Comparison of ENCODE assay signal across 11 cellular contexts in genomic region chr1:192732787-192733186, GRCh38.
A peak's percentile ranks its signal among the peaks of the same experiment; 100 is the strongest.
DNase-seq lines count a peak whose midpoint lies in the region; ATAC-seq, FAIRE-seq and TF ChIP-seq lines count a peak whose summit lies in the region.
"Had no signal": no experiment of that assay in that cellular context is flagged by ENCODE, and none has a peak within 500 bp of the region (broad histone marks: within the 10 kb centered on the region; RNA-seq: fewer than 3 reads in every experiment).

No MANE protein-coding gene starts in this region.

- no peak overlapping the region for H3K27ac ChIP-seq in HL-60 (replicated peaks)
- H3K27ac ChIP-seq in right atrium auricular region = no peak overlapping the region
- H3K27ac ChIP-seq in coronary artery = no peak overlapping the region
- H3K27ac ChIP-seq: cardiac muscle cell had no signal

- in situ Hi-C loops in ACHN (cut with HindIII; ENCODE audit: low pct_ligation_motif_present, low pct_unique_long_range_greater_than_20kb, low sequenced_read_pairs) = no loop called here

- no peaks in the 10 kb centered on the region for H3K36me3 Mint-ChIP-seq in activated naive CD8-positive, alpha-beta T cell treated with anti-CD3 and anti-CD28 coated beads for 36 hours

- H3K27me3 ChIP-seq in HL-60 (ENCODE audit: insufficient read depth, poor library complexity, severe bottlenecking) (no peaks in the 10 kb centered on the region), right atrium auricular region (no peaks in the 10 kb centered on the region)
- H3K27me3 ChIP-seq: cardiac muscle cell had no signal

- DNase-seq in ACHN = peak; percentile 47
- peak; percentile 16 to 43 for DNase-seq in HL-60 (ENCODE audit: low read depth in 1 of 2, low spot score in 1 of 2)
- peak; percentile 9 for DNase-seq in activated naive CD8-positive, alpha-beta T cell treated with anti-CD3 and anti-CD28 coated beads for 36 hours
- DNase-seq in right atrium auricular region (ENCODE audit: low spot score) = no peak
- no peak for DNase-seq in coronary artery (ENCODE audit: low spot score)
- DNase-seq in NCI-H446 (lab: John Stamatoyannopoulos, UW) = no peak
- no peak for DNase-seq in GM19239 (ENCODE audit: insufficient read length, low spot score)
- DNase-seq: GDM1; stimulated activated CD4-positive, alpha-beta T cell treated with anti-CD3 and anti-CD28 coated beads, Interleukin-4, amount 100 ng/mL, for 24 hours had no signal

- peaks cover 0 to 8% of the 10 kb centered on the region in 2 donors for H3K4me1 ChIP-seq in right atrium auricular region

- TF ChIP-seq CTCF in HL-60 (IDR thresholded peaks at IDR 0.05; ENCODE audit: insufficient read depth, low read length) (no peak), right atrium auricular region (IDR thresholded peaks at IDR 0.05) (no peak), coronary artery (IDR thresholded peaks at IDR 0.05) (no peak)

- no peak overlapping the region for H3K4me3 ChIP-seq in HL-60 (replicated peaks; ENCODE audit: insufficient read depth, low read length)
- H3K4me3 ChIP-seq in right atrium auricular region = no peak overlapping the region
- no peak overlapping the region for H3K4me3 ChIP-seq in coronary artery
- H3K4me3 ChIP-seq: cardiac muscle cell had no signal

- no peaks in the 10 kb centered on the region for H3K36me3 ChIP-seq in right atrium auricular region
- H3K36me3 ChIP-seq: cardiac muscle cell had no signal

- H3K27ac Mint-ChIP-seq in activated naive CD8-positive, alpha-beta T cell treated with anti-CD3 and anti-CD28 coated beads for 36 hours = no peak overlapping the region

- no peak for FAIRE-seq in GM19239 (lab: Jason Lieb, UNC)

- ATAC-seq in GM18519 (IDR thresholded peaks at IDR 0.05; ENCODE audit: low FRiP score, unreplicated experiment) = peak; percentile 81

- no peaks in the 10 kb centered on the region for H3K4me1 Mint-ChIP-seq in activated naive CD8-positive, alpha-beta T cell treated with anti-CD3 and anti-CD28 coated beads for 36 hours

- no peaks in the 10 kb centered on the region for H3K9me3 ChIP-seq in right atrium auricular region

- no peaks in the 10 kb centered on the region for H3K27me3 Mint-ChIP-seq in activated naive CD8-positive, alpha-beta T cell treated with anti-CD3 and anti-CD28 coated beads for 36 hours

- H3K4me3 Mint-ChIP-seq in activated naive CD8-positive, alpha-beta T cell treated with anti-CD3 and anti-CD28 coated beads for 36 hours = no peak overlapping the region

- no peaks in the 10 kb centered on the region for H3K9me3 Mint-ChIP-seq in activated naive CD8-positive, alpha-beta T cell treated with anti-CD3 and anti-CD28 coated beads for 36 hours

Comparison
In these comparisons a context has a peak if more than half of its experiments do, and no peak if none do; other contexts are left out.
1. DNase-seq: peak in ACHN (single experiment), HL-60 (2 of 2) and activated naive CD8-positive, alpha-beta T cell treated with anti-CD3 and anti-CD28 coated beads for 36 hours (single experiment); none in right atrium auricular region (single experiment), coronary artery (single experiment), NCI-H446 (0 of 2) and GM19239 (single experiment).